ENCODE assay signal across 9 cellular contexts in the genomic region with DNA sequence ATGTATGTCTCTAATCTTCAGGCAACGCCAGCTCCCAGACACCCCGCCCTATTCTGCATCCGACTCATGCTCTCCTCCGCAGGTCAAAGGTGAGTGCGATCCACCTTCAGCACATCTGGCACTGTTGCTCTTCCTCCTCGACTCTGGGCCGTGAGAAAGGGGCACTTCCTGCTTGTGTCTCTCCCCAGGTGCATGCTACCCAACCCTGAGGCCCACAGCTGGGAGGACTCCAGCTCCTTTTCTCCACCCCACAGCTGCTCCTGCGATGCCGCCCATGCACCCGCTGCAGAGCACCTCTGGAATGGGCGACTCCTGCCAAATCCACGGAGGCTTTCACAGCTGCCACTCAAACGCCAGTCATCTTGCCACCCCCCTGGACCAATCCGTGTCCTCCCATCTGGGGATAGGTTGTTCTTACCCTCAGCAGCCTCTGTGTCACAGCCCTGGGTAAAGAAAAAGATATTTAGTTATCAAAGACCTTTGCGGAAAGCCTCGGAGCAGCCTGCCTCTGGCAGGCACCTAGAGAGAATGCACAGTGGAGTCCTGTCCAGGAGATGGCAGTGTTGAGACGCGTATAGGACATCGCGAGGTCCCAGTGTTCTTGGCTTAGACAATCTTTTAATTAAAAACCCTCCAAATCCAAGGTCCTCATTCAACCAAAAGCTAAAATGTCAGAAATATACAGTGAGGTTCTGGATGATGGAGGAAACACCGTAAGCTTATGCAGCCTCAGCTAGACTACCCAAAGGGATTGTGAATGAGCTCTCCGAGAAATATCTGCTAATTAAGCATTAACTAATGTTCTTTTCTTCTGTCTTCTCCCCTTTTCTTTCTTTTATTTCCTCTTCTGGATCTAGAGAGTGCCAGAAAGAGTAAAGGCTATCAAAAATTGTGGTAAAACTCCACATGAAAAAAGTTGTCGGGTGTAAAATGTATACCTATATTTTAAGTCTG. TPM values are rescaled to one million over a fixed set of nuclear protein-coding genes. Genes with fewer than 3 reads are reported as not detected.
DNase-seq lines count a peak whose midpoint lies in the region; ATAC-seq, FAIRE-seq and TF ChIP-seq lines count a peak whose summit lies in the region.
"Had no signal": no experiment of that assay in that cellular context is flagged by ENCODE, and none has a peak within 500 bp of the region (broad histone marks: within the 10 kb centered on the region; RNA-seq: fewer than 3 reads in every experiment).

No MANE protein-coding gene starts in this region.

- no peaks in the 10 kb centered on the region for H3K36me3 Mint-ChIP-seq in activated T-helper 17 cell treated with anti-CD3 and anti-CD28 coated beads, Interleukin-2, amount 50 U/mL, for 72 hours (ENCODE audit: low read depth)
- no peaks in the 10 kb centered on the region for H3K36me3 Mint-ChIP-seq in type B pancreatic cell

- no peak overlapping the region for H3K4me3 Mint-ChIP-seq in activated T-helper 17 cell treated with anti-CD3 and anti-CD28 coated beads, Interleukin-2, amount 50 U/mL, for 72 hours
- peak overlapping the region; percentile 37 for H3K4me3 Mint-ChIP-seq in type B pancreatic cell
- H3K4me3 Mint-ChIP-seq: stimulated activated naive CD8-positive, alpha-beta T cell treated with anti-CD3 and anti-CD28 coated beads, Interleukin-15, Interleukin-2, amounts not matched to agents 100 ng/mL and 50 ng/mL, for 24 hours had no signal

- FAIRE-seq in RCC 7860 (lab: Jason Lieb, UNC) (no peak), frontal cortex (lab: Jason Lieb, UNC) (no peak)

- no peaks in the 10 kb centered on the region for H3K79me2 ChIP-seq in GM23248 (ENCODE audit: insufficient read depth)
- H3K79me2 ChIP-seq in parathyroid adenoma: no peaks in the 10 kb centered on the region

- no peaks in the 10 kb centered on the region for H3K36me3 ChIP-seq in GM23248 (ENCODE audit: low read depth)
- H3K36me3 ChIP-seq in parathyroid adenoma (ENCODE audit: control insufficient read depth, insufficient read depth, low read length): no peaks in the 10 kb centered on the region

- H3K27ac ChIP-seq in GM23248 (no peak overlapping the region), parathyroid adenoma (no peak overlapping the region)

- H3K4me3 ChIP-seq in GM23248 (peak overlapping the region; percentile 63), parathyroid adenoma (ENCODE audit: low read depth, low read length) (no peak overlapping the region)

- H3K27me3 ChIP-seq in GM23248 (replicated peaks; ENCODE audit: insufficient read depth) (no peaks in the 10 kb centered on the region), parathyroid adenoma (ENCODE audit: control insufficient read depth, insufficient read depth, low read length) (no peaks in the 10 kb centered on the region)

- in situ Hi-C loops in GM23248 (cut with MboI): no loop called here

- H3K4me1 ChIP-seq in GM23248 (ENCODE audit: insufficient read depth) (no peaks in the 10 kb centered on the region), parathyroid adenoma (no peaks in the 10 kb centered on the region)

- peaks cover 13% of the 10 kb centered on the region for H3K27me3 Mint-ChIP-seq in activated T-helper 17 cell treated with anti-CD3 and anti-CD28 coated beads, Interleukin-2, amount 50 U/mL, for 72 hours
- H3K27me3 Mint-ChIP-seq in type B pancreatic cell: peaks cover 10% of the 10 kb centered on the region

- ATAC-seq in activated T-helper 17 cell treated with anti-CD3 and anti-CD28 coated beads, Interleukin-2, amount 50 U/mL, for 72 hours (replicated peaks): peak; percentile 78

- 13 to 14% methylated on average over 23 of the region's 23 CpGs for WGBS in GM23248 (ENCODE audit: low coverage in 1 of 2, low lambda C conversion rate in 2 of 2, missing lambda C conversion rate in 2 of 2), 2 experiments

- TF ChIP-seq CTCF in parathyroid adenoma (IDR thresholded peaks at IDR 0.05): peak; percentile 86
- peak; percentile 97 for TF ChIP-seq CTCF in type B pancreatic cell (conservative IDR thresholded peaks at IDR 0.05)

- H2AFZ ChIP-seq in GM23248: peak overlapping the region; percentile 73
- peak overlapping the region; percentile 79 for H2AFZ ChIP-seq in parathyroid adenoma

- H3K4me1 Mint-ChIP-seq in activated T-helper 17 cell treated with anti-CD3 and anti-CD28 coated beads, Interleukin-2, amount 50 U/mL, for 72 hours: peaks cover 5% of the 10 kb centered on the region
- peaks cover 14% of the 10 kb centered on the region for H3K4me1 Mint-ChIP-seq in type B pancreatic cell (ENCODE audit: unreplicated experiment)

- H3K9me3 Mint-ChIP-seq in activated T-helper 17 cell treated with anti-CD3 and anti-CD28 coated beads, Interleukin-2, amount 50 U/mL, for 72 hours: no peaks in the 10 kb centered on the region
- no peaks in the 10 kb centered on the region for H3K9me3 Mint-ChIP-seq in type B pancreatic cell
- H3K9me3 Mint-ChIP-seq: stimulated activated naive CD8-positive, alpha-beta T cell treated with anti-CD3 and anti-CD28 coated beads, Interleukin-15, Interleukin-2, amounts not matched to agents 100 ng/mL and 50 ng/mL, for 24 hours had no signal

- no peaks in the 10 kb centered on the region for H4K20me1 ChIP-seq in GM23248 (ENCODE audit: insufficient read depth)

- no peak overlapping the region for H3K9ac ChIP-seq in GM23248
- no peak overlapping the region for H3K9ac ChIP-seq in parathyroid adenoma

- H3K9me3 ChIP-seq in GM23248 (ENCODE audit: low read depth): no peaks in the 10 kb centered on the region
- no peaks in the 10 kb centered on the region for H3K9me3 ChIP-seq in parathyroid adenoma (ENCODE audit: control insufficient read depth, low read length)

- no peaks in the 10 kb centered on the region for H3K9me2 ChIP-seq in GM23248 (ENCODE audit: insufficient read depth)

- no peaks in the 10 kb centered on the region for H3F3A ChIP-seq in GM23248 (ENCODE audit: insufficient read depth)

- H3K4me2 ChIP-seq in GM23248 (ENCODE audit: unreplicated experiment) (peak overlapping the region; percentile 66), parathyroid adenoma (ENCODE audit: low read length) (peak overlapping the region; percentile 46)

- no peak overlapping the region for H3K27ac Mint-ChIP-seq in activated T-helper 17 cell treated with anti-CD3 and anti-CD28 coated beads, Interleukin-2, amount 50 U/mL, for 72 hours
- H3K27ac Mint-ChIP-seq in type B pancreatic cell: no peak overlapping the region
- H3K27ac Mint-ChIP-seq: stimulated activated naive CD8-positive, alpha-beta T cell treated with anti-CD3 and anti-CD28 coated beads, Interleukin-15, Interleukin-2, amounts not matched to agents 100 ng/mL and 50 ng/mL, for 24 hours had no signal

- peak; percentile 82 for DNase-seq in ELR (ENCODE audit: low read depth)
- peak; percentile 84 for DNase-seq in GM23248
- peak; percentile 87 to 92 for DNase-seq in Kasumi-1 (lab: John Stamatoyannopoulos, UW)
- DNase-seq in RCC 7860 (ENCODE audit: low spot score): peak; percentile 41
- DNase-seq in frontal cortex (ENCODE audit: low spot score in 2 of 2): peak; percentile 44 to 72
- DNase-seq in type B pancreatic cell (ENCODE audit: extremely low spot score, unreplicated experiment): peak; percentile 77

RNA-seq across cellular contexts. Expression of a gene that starts 54.3 kb away (rescaled TPM):
- not detected in 2 replicates for total RNA-seq in GM23248 (2014; rRNA removed; shearing (Covaris generic))
- not detected in 2 replicates for polyA plus RNA-seq in GM23248 (2016; fragmentation: Nextera tagmentation; extraction: Ambion mirVana)
- under 1 TPM in 1 of 2 donors, not detected in 1; 0.11 TPM for total RNA-seq in activated T-helper 17 cell treated with anti-CD3 and anti-CD28 coated beads, Interleukin-2, amount 50 U/mL, for 72 hours
- total RNA-seq in frontal cortex (0.82 TPM), type B pancreatic cell (ENCODE audit: low replicate concordance) (0.43 and 2.5 TPM in 2 replicates)
